ENCODE assay signal across 10 cellular contexts in genomic region chr12:124162151-124163110, GRCh38.
DNase-seq lines count a peak whose midpoint lies in the region; ATAC-seq and TF ChIP-seq lines count a peak whose summit lies in the region.
"Had no signal": no experiment of that assay in that cellular context is flagged by ENCODE, and none has a peak within 500 bp of the region (broad histone marks: within the 10 kb centered on the region; RNA-seq: fewer than 3 reads in every experiment).

No MANE protein-coding gene starts in this region.

- H3K4me3 ChIP-seq in CD8-positive, alpha-beta T cell (ENCODE audit: low read depth, low read length): no peak overlapping the region
- H3K4me3 ChIP-seq in HCT116 (replicated peaks in 1 of 2; ENCODE audit: low read depth in 1 of 2, low read length in 2 of 2) (no peak overlapping the region), hepatocyte (no peak overlapping the region)
- H3K4me3 ChIP-seq: right lobe of liver had no signal

- H3K36me3 ChIP-seq in CD8-positive, alpha-beta T cell (ENCODE audit: insufficient read depth, low read length): no peaks in the 10 kb centered on the region
- H3K36me3 ChIP-seq in HCT116 (ENCODE audit: control insufficient read depth in 1 of 2, insufficient read depth in 2 of 2, low read length in 2 of 2): no peaks in the 10 kb centered on the region
- H3K36me3 ChIP-seq in hepatocyte (replicated peaks; ENCODE audit: insufficient read depth, low read depth): no peaks in the 10 kb centered on the region
- H3K36me3 ChIP-seq: right lobe of liver had no signal

- H3K36me3 Mint-ChIP-seq in CD8-positive, alpha-beta T cell: no peaks in the 10 kb centered on the region

- H3K27me3 Mint-ChIP-seq in CD8-positive, alpha-beta T cell (ENCODE audit: low read depth): peaks cover 2% of the 10 kb centered on the region

- H4K20me1 ChIP-seq in HCT116 (ENCODE audit: insufficient read depth) (no peaks in the 10 kb centered on the region), hepatocyte (ENCODE audit: insufficient read depth, poor library complexity, severe bottlenecking) (no peaks in the 10 kb centered on the region)

- H2AFZ ChIP-seq in HCT116 (ENCODE audit: low read depth, low read length, poor library complexity, severe bottlenecking): no peak overlapping the region
- no peak overlapping the region for H2AFZ ChIP-seq in hepatocyte

- H3K79me2 ChIP-seq in HCT116 (ENCODE audit: insufficient read depth, low read length) (no peaks in the 10 kb centered on the region), hepatocyte (no peaks in the 10 kb centered on the region)

- H3K4me3 Mint-ChIP-seq in CD8-positive, alpha-beta T cell: no peak overlapping the region

- TF ChIP-seq RAD21 in HCT116 (IDR thresholded peaks at IDR 0.05; ENCODE audit: low read depth): peak; percentile 63

- no peak overlapping the region for H3K27ac ChIP-seq in CD8-positive, alpha-beta T cell (ENCODE audit: low read depth, low read length)
- H3K27ac ChIP-seq in HCT116 (ENCODE audit: low read depth, low read length) (no peak overlapping the region), hepatocyte (no peak overlapping the region)
- H3K27ac ChIP-seq: right lobe of liver had no signal

- no peak for TF ChIP-seq CTCF in CD8-positive, alpha-beta T cell (IDR thresholded peaks at IDR 0.05)
- TF ChIP-seq CTCF in HCT116 (IDR thresholded peaks at IDR 0.05 in 2 of 3, conservative IDR thresholded peaks at IDR 0.05 in 1 of 3; ENCODE audit: borderline replicate concordance in 1 of 3, insufficient read depth in 1 of 3, low read depth in 2 of 3, low read length in 2 of 3): peak in 2 of 3 experiments; percentile 27 to 28; a peak in 3 of 6 replicates
- TF ChIP-seq CTCF in hepatocyte (IDR thresholded peaks at IDR 0.05; ENCODE audit: poor library complexity): peak; percentile 20

- no peaks in the 10 kb centered on the region for H3K4me1 ChIP-seq in CD8-positive, alpha-beta T cell (ENCODE audit: insufficient read depth, low read length)
- H3K4me1 ChIP-seq in HCT116 (ENCODE audit: control insufficient read depth in 1 of 2, insufficient read depth in 2 of 2, low read length in 2 of 2) (no peaks in the 10 kb centered on the region), hepatocyte (ENCODE audit: insufficient read depth) (peaks cover 8% of the 10 kb centered on the region)
- H3K4me1 ChIP-seq: right lobe of liver had no signal

- no peaks in the 10 kb centered on the region for H3K9me3 ChIP-seq in CD8-positive, alpha-beta T cell (ENCODE audit: low read length)
- no peaks in the 10 kb centered on the region for H3K9me3 ChIP-seq in HCT116 (ENCODE audit: control insufficient read depth in 1 of 2, insufficient read depth in 1 of 2, low read depth in 1 of 2, low read length in 2 of 2)
- no peaks in the 10 kb centered on the region for H3K9me3 ChIP-seq in hepatocyte (ENCODE audit: low read depth)
- H3K9me3 ChIP-seq: right lobe of liver had no signal

- H3K9me3 Mint-ChIP-seq in CD8-positive, alpha-beta T cell: no peaks in the 10 kb centered on the region

- H3K27ac Mint-ChIP-seq in CD8-positive, alpha-beta T cell: peak overlapping the region; percentile 14

- ATAC-seq in CD8-positive, alpha-beta T cell: no peak
- ATAC-seq in HCT116: no peak

- H3K9ac ChIP-seq in HCT116 (ENCODE audit: low read length): no peak overlapping the region

- BruUV-seq in HCT116 (replicated peaks; lab: Mats Ljungman, UMichigan): no TSS peak

- no peaks in the 10 kb centered on the region for H3K4me1 Mint-ChIP-seq in CD8-positive, alpha-beta T cell (ENCODE audit: low read depth)

- no peak for DNase-seq in CD8-positive, alpha-beta T cell
- DNase-seq in HCT116 (ENCODE audit: low read depth, low spot score) (peak; percentile 6), RPMI8226 (peak; percentile 9), hepatocyte (ENCODE audit: low spot score) (no peak), T-helper 9 cell (no peak), NCI-H187 (lab: John Stamatoyannopoulos, UW) (no peak), NCI-H345 treated with DMSO at 0.1 percent for 48 hours (lab: John Stamatoyannopoulos, UW; ENCODE audit: unreplicated experiment) (no peak), NCI-H1930 (lab: John Stamatoyannopoulos, UW) (no peak)
- DNase-seq: C1 segment of cervical spinal cord, right lobe of liver had no signal

- CTCF ChIA-PET in CD8-positive, alpha-beta T cell (lab: Charles Lee): no interaction called here
- CTCF ChIA-PET in HCT116 (lab: Charles Lee): no interaction called here

- H3K9me2 ChIP-seq in HCT116 (ENCODE audit: insufficient read depth) (no peaks in the 10 kb centered on the region), hepatocyte (replicated peaks; ENCODE audit: insufficient read depth) (no peaks in the 10 kb centered on the region)

- RAD21 ChIA-PET in HCT116 (lab: Charles Lee; ENCODE audit: low non-redundant PET in 1 of 2, low total read pairs in 2 of 2, uncharacterized antibody in 2 of 2, unreplicated experiment in 2 of 2): no interaction called here

- intact Hi-C loops in CD8-positive, alpha-beta T cell (cut with DNase I, micrococcal nuclease): no loop called here
- intact Hi-C loops in HCT116 (cut with micrococcal nuclease): no loop called here

- 84% methylated on average over 6 of the region's 6 CpGs for WGBS in hepatocyte (ENCODE audit: low lambda C conversion rate, missing lambda C conversion rate)

- H3K4me2 ChIP-seq in HCT116 (ENCODE audit: low read length) (no peak overlapping the region), hepatocyte (no peak overlapping the region)

- TF ChIP-seq POLR2A in HCT116 (IDR thresholded peaks at IDR 0.05; ENCODE audit: borderline replicate concordance, extremely low read depth, insufficient read depth, insufficient read length): no peak

- POLR2A ChIA-PET in CD8-positive, alpha-beta T cell (lab: Charles Lee): no interaction called here
- POLR2A ChIA-PET in HCT116 (lab: Charles Lee): no interaction called here

- H3K27me3 ChIP-seq in CD8-positive, alpha-beta T cell (ENCODE audit: insufficient read depth, low read length): no peaks in the 10 kb centered on the region
- H3K27me3 ChIP-seq in HCT116 (ENCODE audit: insufficient read depth, low read length): no peaks in the 10 kb centered on the region
- H3K27me3 ChIP-seq in hepatocyte: no peaks in the 10 kb centered on the region
- H3K27me3 ChIP-seq: right lobe of liver had no signal

TF ChIP-seq in HCT116, 20 proteins besides CTCF, POLR2A, EP300 and RAD21:
- TF ChIP-seq ZFX (IDR thresholded peaks at IDR 0.05) (no peak), CEBPB (IDR thresholded peaks at IDR 0.05; ENCODE audit: low read depth) (no peak), EZH2phosphoT487 (IDR thresholded peaks at IDR 0.05; ENCODE audit: borderline replicate concordance) (no peak), EGR1 (IDR thresholded peaks at IDR 0.05; ENCODE audit: low read depth) (no peak), SIN3A (IDR thresholded peaks at IDR 0.05; ENCODE audit: low read depth) (no peak), EZH2 (IDR thresholded peaks at IDR 0.05) (no peak)
- TF ChIP-seq, protein P1, sequence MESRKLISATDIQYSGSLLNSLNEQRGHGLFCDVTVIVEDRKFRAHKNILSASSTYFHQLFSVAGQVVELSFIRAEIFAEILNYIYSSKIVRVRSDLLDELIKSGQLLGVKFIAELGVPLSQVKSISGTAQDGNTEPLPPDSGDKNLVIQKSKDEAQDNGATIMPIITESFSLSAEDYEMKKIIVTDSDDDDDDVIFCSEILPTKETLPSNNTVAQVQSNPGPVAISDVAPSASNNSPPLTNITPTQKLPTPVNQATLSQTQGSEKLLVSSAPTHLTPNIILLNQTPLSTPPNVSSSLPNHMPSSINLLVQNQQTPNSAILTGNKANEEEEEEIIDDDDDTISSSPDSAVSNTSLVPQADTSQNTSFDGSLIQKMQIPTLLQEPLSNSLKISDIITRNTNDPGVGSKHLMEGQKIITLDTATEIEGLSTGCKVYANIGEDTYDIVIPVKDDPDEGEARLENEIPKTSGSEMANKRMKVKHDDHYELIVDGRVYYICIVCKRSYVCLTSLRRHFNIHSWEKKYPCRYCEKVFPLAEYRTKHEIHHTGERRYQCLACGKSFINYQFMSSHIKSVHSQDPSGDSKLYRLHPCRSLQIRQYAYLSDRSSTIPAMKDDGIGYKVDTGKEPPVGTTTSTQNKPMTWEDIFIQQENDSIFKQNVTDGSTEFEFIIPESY (IDR thresholded peaks at IDR 0.05; ENCODE audit: extremely low read depth, insufficient replicate concordance, low read length): no peak
TF ChIP-seq in HCT116: peak in this region for 0.

Comparison
In these comparisons a context has a peak if more than half of its experiments do, and no peak if none do; other contexts are left out.
1. DNase-seq: peak in HCT116 (single experiment) and RPMI8226 (single experiment); none in CD8-positive, alpha-beta T cell (0 of 7), hepatocyte (single experiment), T-helper 9 cell (single experiment), NCI-H187 (0 of 2), NCI-H345 treated with DMSO at 0.1 percent for 48 hours (single experiment) and NCI-H1930 (0 of 2).